8 cellular contexts compared by ENCODE assay signal in genomic region chr3:196868297-196868661, GRCh38. TPM values are rescaled to one million over a fixed set of nuclear protein-coding genes. Genes with fewer than 3 reads are reported as not detected.
DNase-seq lines count a peak whose midpoint lies in the region; ATAC-seq lines count a peak whose summit lies in the region.

No MANE protein-coding gene starts in this region.

- no peak overlapping the region for H2BK5ac ChIP-seq in mesenchymal stem cell (ENCODE audit: low read depth, low read length, poor library complexity, severe bottlenecking)

- DNase-seq in DMS53 treated with DMSO at 0.1 percent for 48 hours (lab: John Stamatoyannopoulos, UW; ENCODE audit: unreplicated experiment) = peak; percentile 3
- DNase-seq in effector memory CD4-positive, alpha-beta T cell = no peak
- DNase-seq in mesenchymal stem cell = peak; percentile 61
- no peak for DNase-seq in COLO829 (ENCODE audit: low spot score)

- peak overlapping the region; percentile 90 for H4K91ac ChIP-seq in mesenchymal stem cell (ENCODE audit: low read length)

- peak overlapping the region; percentile 96 for H2AFZ ChIP-seq in mesenchymal stem cell (ENCODE audit: low read depth, low read length)

- no peaks in the 10 kb centered on the region for H3K79me1 ChIP-seq in mesenchymal stem cell (replicated peaks; ENCODE audit: low read length, poor library complexity, severe bottlenecking)

- peak overlapping the region; percentile 98 for H3K27ac Mint-ChIP-seq in T-helper 1 cell treated with Interleukin-12 subunit alpha and Interleukin-12 subunit beta and Interleukin-4 antibody, amounts not matched to agents 30 μg/mL and 1 μg/mL, for 36 hours

- H3K4ac ChIP-seq in mesenchymal stem cell (ENCODE audit: low read depth in 1 of 2, low read length in 2 of 2) = peak overlapping the region; percentile 75 to 76

- H2BK120ac ChIP-seq in mesenchymal stem cell (ENCODE audit: low read depth, low read length) = peak overlapping the region; percentile 73

- ATAC-seq in GM19395 (IDR thresholded peaks at IDR 0.05; ENCODE audit: unreplicated experiment) (peak; percentile 39), HG03442 (IDR thresholded peaks at IDR 0.05; ENCODE audit: unreplicated experiment) (peak; percentile 26)

- peak overlapping the region; percentile 62 for H3K4me2 ChIP-seq in mesenchymal stem cell (ENCODE audit: low read length, poor library complexity, severe bottlenecking)

- H3K9me3 Mint-ChIP-seq in T-helper 1 cell treated with Interleukin-12 subunit alpha and Interleukin-12 subunit beta and Interleukin-4 antibody, amounts not matched to agents 30 μg/mL and 1 μg/mL, for 36 hours = peaks cover under 1% of the 10 kb centered on the region

- H3K23ac ChIP-seq in mesenchymal stem cell (ENCODE audit: low read length in 2 of 2) = peak overlapping the region in 1 of 2 experiments; percentile 87

- H3K4me1 ChIP-seq in effector memory CD4-positive, alpha-beta T cell (ENCODE audit: control insufficient read depth, insufficient read depth, low read length, poor library complexity, severe bottlenecking) = peaks cover 11% of the 10 kb centered on the region
- H3K4me1 ChIP-seq in mesenchymal stem cell (ENCODE audit: control insufficient read depth, insufficient read depth, low read depth, low read length) (peaks cover 5% of the 10 kb centered on the region), thymus (ENCODE audit: control insufficient read depth, insufficient read depth, low read length) (peaks cover 7% of the 10 kb centered on the region)

- no peaks in the 10 kb centered on the region for H3K36me3 ChIP-seq in effector memory CD4-positive, alpha-beta T cell (ENCODE audit: control insufficient read depth, insufficient read depth, low read length)
- peaks cover 5% of the 10 kb centered on the region in 2 experiments for H3K36me3 ChIP-seq in mesenchymal stem cell (ENCODE audit: control insufficient read depth in 1 of 2, insufficient read depth in 2 of 2, low read depth in 1 of 2, low read length in 2 of 2)
- no peaks in the 10 kb centered on the region for H3K36me3 ChIP-seq in thymus (ENCODE audit: control insufficient read depth, insufficient read depth)

- H4K8ac ChIP-seq in mesenchymal stem cell (ENCODE audit: low read length) = peak overlapping the region; percentile 97

- peak overlapping the region; percentile 98 for H3K9ac ChIP-seq in mesenchymal stem cell (ENCODE audit: low read length)

- no peaks in the 10 kb centered on the region for H3K9me3 ChIP-seq in effector memory CD4-positive, alpha-beta T cell (ENCODE audit: control insufficient read depth, low read length)
- H3K9me3 ChIP-seq in mesenchymal stem cell (ENCODE audit: control insufficient read depth, low read length) (no peaks in the 10 kb centered on the region), thymus (ENCODE audit: control insufficient read depth) (no peaks in the 10 kb centered on the region)

- peak overlapping the region; percentile 89 for H2BK15ac ChIP-seq in mesenchymal stem cell (ENCODE audit: low read depth, poor library complexity, severe bottlenecking)

- peak overlapping the region; percentile 91 for H3K27ac ChIP-seq in effector memory CD4-positive, alpha-beta T cell (ENCODE audit: insufficient read depth, low read length, poor library complexity, severe bottlenecking)
- peak overlapping the region; percentile 67 for H3K27ac ChIP-seq in mesenchymal stem cell (ENCODE audit: low read length, poor library complexity, severe bottlenecking)
- peak overlapping the region; percentile 88 for H3K27ac ChIP-seq in thymus (ENCODE audit: low read depth)

- peak overlapping the region; percentile 91 for H3K4me3 ChIP-seq in effector memory CD4-positive, alpha-beta T cell (ENCODE audit: insufficient read depth, low read depth, low read length, poor library complexity, severe bottlenecking)
- peak overlapping the region; percentile 98 to 100 for H3K4me3 ChIP-seq in mesenchymal stem cell (ENCODE audit: insufficient read depth in 1 of 2, low read depth in 1 of 2, low read length in 2 of 2)
- H3K4me3 ChIP-seq in thymus (ENCODE audit: low read length) = peak overlapping the region; percentile 74

- 0% methylated on average over 23 of the region's 29 CpGs for WGBS in mesenchymal stem cell
- under 1% methylated on average over 29 of the region's 29 CpGs for WGBS in thymus

- peaks cover 5% of the 10 kb centered on the region for H3K36me3 Mint-ChIP-seq in T-helper 1 cell treated with Interleukin-12 subunit alpha and Interleukin-12 subunit beta and Interleukin-4 antibody, amounts not matched to agents 30 μg/mL and 1 μg/mL, for 36 hours (ENCODE audit: low read depth)

- H3K27me3 ChIP-seq in effector memory CD4-positive, alpha-beta T cell (replicated peaks; ENCODE audit: control insufficient read depth, insufficient read depth, low read length, poor library complexity, severe bottlenecking) = no peaks in the 10 kb centered on the region
- H3K27me3 ChIP-seq in mesenchymal stem cell (ENCODE audit: control insufficient read depth in 1 of 2, insufficient read depth in 1 of 2, low read length in 2 of 2) (no peaks in the 10 kb centered on the region), thymus (ENCODE audit: control insufficient read depth, insufficient read depth) (no peaks in the 10 kb centered on the region)

- H2BK12ac ChIP-seq in mesenchymal stem cell (ENCODE audit: low read length in 2 of 2) = no peak overlapping the region

- H3K4me3 Mint-ChIP-seq in T-helper 1 cell treated with Interleukin-12 subunit alpha and Interleukin-12 subunit beta and Interleukin-4 antibody, amounts not matched to agents 30 μg/mL and 1 μg/mL, for 36 hours = peak overlapping the region; percentile 97

- peak overlapping the region; percentile 86 to 99 for H3K18ac ChIP-seq in mesenchymal stem cell (ENCODE audit: low read depth in 1 of 2, low read length in 2 of 2)

- peaks cover 18% of the 10 kb centered on the region for H3K4me1 Mint-ChIP-seq in T-helper 1 cell treated with Interleukin-12 subunit alpha and Interleukin-12 subunit beta and Interleukin-4 antibody, amounts not matched to agents 30 μg/mL and 1 μg/mL, for 36 hours (ENCODE audit: low read depth)

- peak overlapping the region in 1 of 2 experiments; percentile 99 for H3K14ac ChIP-seq in mesenchymal stem cell (ENCODE audit: low read length in 2 of 2)

- H3K27me3 Mint-ChIP-seq in T-helper 1 cell treated with Interleukin-12 subunit alpha and Interleukin-12 subunit beta and Interleukin-4 antibody, amounts not matched to agents 30 μg/mL and 1 μg/mL, for 36 hours (ENCODE audit: low read depth) = no peaks in the 10 kb centered on the region

- H2AK5ac ChIP-seq in mesenchymal stem cell (ENCODE audit: low read length, severe bottlenecking) = no peak overlapping the region

RNA-seq across cellular contexts. Expression of gene SENP5, which starts 0.6 kb away (rescaled TPM):
- 24.3 TPM for polyA plus RNA-seq in mesenchymal stem cell (2013, experiment 1 of 2)
- polyA plus RNA-seq in mesenchymal stem cell (2013, experiment 2 of 2) = 25.3 TPM
- polyA plus RNA-seq in thymus = 11.3 TPM

Comparison
In these comparisons a context has a peak if more than half of its experiments do, and no peak if none do; other contexts are left out.
1. DNase-seq: peak in DMS53 treated with DMSO at 0.1 percent for 48 hours (single experiment) and mesenchymal stem cell (single experiment); none in effector memory CD4-positive, alpha-beta T cell (0 of 3) and COLO829 (single experiment).
2. Peak in every context shown above with its lines, with median percentiles within 50 percentile points of each other: H3K27ac ChIP-seq and H3K4me3 ChIP-seq.